12 cellular contexts compared by ENCODE assay signal in the genomic region with DNA sequence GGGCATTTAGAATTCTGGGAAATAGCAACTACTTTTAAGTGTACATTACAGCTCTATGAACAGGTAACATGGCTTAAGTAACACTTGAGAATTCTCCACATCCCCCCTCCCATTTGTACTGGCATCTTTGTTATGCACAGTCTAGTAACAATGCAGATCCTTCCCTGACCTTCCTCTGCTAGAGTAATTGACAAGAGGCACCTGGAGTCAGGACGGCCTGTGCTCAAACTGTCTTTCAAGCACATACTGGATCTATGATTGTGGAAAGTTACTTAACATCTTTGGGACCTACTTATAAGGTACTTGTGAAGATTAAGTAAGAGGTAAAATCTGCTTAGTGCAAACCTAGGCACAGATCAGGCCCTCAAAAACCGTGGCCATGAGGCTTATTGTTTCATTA.
"Had no signal": no experiment of that assay in that cellular context is flagged by ENCODE, and none has a peak within 500 bp of the region (broad histone marks: within the 10 kb centered on the region; RNA-seq: fewer than 3 reads in every experiment).

No MANE protein-coding gene starts in this region.

- H3K27ac ChIP-seq: breast epithelium, dorsolateral prefrontal cortex, left ventricle myocardium inferior, uterus had no signal

- FAIRE-seq: keratinocyte had no signal

- H3K4me3 ChIP-seq: breast epithelium, dorsolateral prefrontal cortex, left ventricle myocardium inferior, uterus had no signal

- H3K27me3 ChIP-seq: breast epithelium, dorsolateral prefrontal cortex, uterus had no signal

- H3K36me3 ChIP-seq: breast epithelium, left ventricle myocardium inferior, uterus had no signal

- DNase-seq: activated CD4-positive, alpha-beta memory T cell treated with anti-CD3 and anti-CD28 coated beads, Interleukin-2, amount 10 ng/mL, durations not matched to agents 7 days and 5 days; activated naive CD8-positive, alpha-beta T cell treated with anti-CD3 and anti-CD28 coated beads, Interleukin-2, amount 10 ng/mL, durations not matched to agents 7 days and 5 days; activated T-cell treated with anti-CD3 and anti-CD28 coated beads, Interleukin-2, amount 50 U/mL, for 48 hours; anterior cingulate cortex; dorsolateral prefrontal cortex; hypothalamus; left ventricle myocardium inferior; stimulated activated CD4-positive, alpha-beta T cell treated with anti-CD3 and anti-CD28 coated beads, Interleukin-4, amount 100 ng/mL, for 1 hour; stimulated activated CD8-positive, alpha-beta memory T cell treated with anti-CD3 and anti-CD28 coated beads, Interleukin-4, amount 100 ng/mL, for 48 hours; uterus had no signal

- H3K9me3 ChIP-seq: breast epithelium, left ventricle myocardium inferior, uterus had no signal

- H3K4me1 ChIP-seq: breast epithelium, left ventricle myocardium inferior, uterus had no signal
